ENCODE assay signal across 1 cellular context in genomic region chr1:27122652-27123051, GRCh38.
A peak's percentile ranks its signal among the peaks of the same experiment; 100 is the strongest.
TF ChIP-seq lines count a peak whose summit lies in the region.

No MANE protein-coding gene starts in this region.

TF ChIP-seq in K562, 482 proteins besides CTCF, POLR2A, EP300 and RAD21 (continued from another document and continues in another):
- TF ChIP-seq ARID3A (IDR thresholded peaks at IDR 0.05; ENCODE audit: borderline replicate concordance, low read depth, low read length) (peak; percentile 75), SMARCA4 (IDR thresholded peaks at IDR 0.05) (peak; percentile 87), ZNF76 (CRISPR knock-in tag; IDR thresholded peaks at IDR 0.05; ENCODE audit: borderline replicate concordance) (no peak), SRSF7 (optimal IDR thresholded peaks at IDR 0.05; ENCODE audit: low read depth, low read length) (no peak), KDM4B (IDR thresholded peaks at IDR 0.05; ENCODE audit: borderline replicate concordance in 2 of 2, low read depth in 1 of 2) (no peak), NFYB (IDR thresholded peaks at IDR 0.05; ENCODE audit: extremely low read depth, insufficient read length) (no peak), TAF1 (IDR thresholded peaks at IDR 0.05; ENCODE audit: control insufficient read depth, extremely low read depth, insufficient read depth, low read length, severe bottlenecking) (peak; percentile 24), ZNF212 (CRISPR knock-in tag; IDR thresholded peaks at IDR 0.05) (no peak), RREB1 (CRISPR knock-in tag; IDR thresholded peaks at IDR 0.05) (no peak), CBX3 (IDR thresholded peaks at IDR 0.05; ENCODE audit: borderline replicate concordance in 1 of 2, low read length in 2 of 2) (peak in 1 of 2 experiments; percentile 56; a peak in 1 of 3 replicates), NR0B1 (IDR thresholded peaks at IDR 0.05; ENCODE audit: partially characterized antibody) (no peak), SMARCC2 (IDR thresholded peaks at IDR 0.05; ENCODE audit: low read depth) (peak; percentile 66; the same call in 1 of the 2 replicates), HNRNPLL (IDR thresholded peaks at IDR 0.05; ENCODE audit: low read depth, low read length, poor library complexity, severe bottlenecking) (no peak), MBD2 (IDR thresholded peaks at IDR 0.05; ENCODE audit: borderline replicate concordance, low read depth) (no peak), HMGN3 (IDR thresholded peaks at IDR 0.05; ENCODE audit: borderline replicate concordance, extremely low read depth, insufficient read length, low read depth, low read length) (no peak), ID3 (CRISPR knock-in tag; IDR thresholded peaks at IDR 0.05) (no peak), ID3 (tag; IDR thresholded peaks at IDR 0.05) (no peak), ESRRA (IDR thresholded peaks at IDR 0.05; ENCODE audit: borderline replicate concordance, low read depth) (0 out of 2 replicates have a peak, but pooled peaks have one; percentile 17), RBBP5 (IDR thresholded peaks at IDR 0.05; ENCODE audit: borderline replicate concordance, insufficient read depth, low read length, poor library complexity, severe bottlenecking) (peak; percentile 34), CBFB (CRISPR knock-in tag; IDR thresholded peaks at IDR 0.05) (no peak), FOSL1 (tag; conservative IDR thresholded peaks at IDR 0.05) (peak; percentile 96), CREB3L1 (IDR thresholded peaks at IDR 0.05; ENCODE audit: borderline replicate concordance, low read depth) (no peak), XRCC4 (IDR thresholded peaks at IDR 0.05; ENCODE audit: extremely low read depth, insufficient read depth, insufficient read length) (no peak), TFAP4 (CRISPR knock-in tag; IDR thresholded peaks at IDR 0.05; ENCODE audit: borderline replicate concordance) (no peak), EZH2 (IDR thresholded peaks at IDR 0.05; ENCODE audit: borderline replicate concordance, low read depth, low read length) (no peak), E2F3 (CRISPR knock-in tag; IDR thresholded peaks at IDR 0.05) (no peak), ESRRB (CRISPR knock-in tag; IDR thresholded peaks at IDR 0.05; ENCODE audit: borderline replicate concordance) (no peak), SIN3B (IDR thresholded peaks at IDR 0.05; ENCODE audit: low read depth) (no peak), RERE (CRISPR knock-in tag; IDR thresholded peaks at IDR 0.05; ENCODE audit: borderline replicate concordance) (no peak), HDAC8 (tag; IDR thresholded peaks at IDR 0.05) (no peak), PKNOX1 (IDR thresholded peaks at IDR 0.05) (peak; percentile 26; the same call in 1 of the 2 replicates), GMEB1 (CRISPR knock-in tag; IDR thresholded peaks at IDR 0.05) (no peak), HDGF (IDR thresholded peaks at IDR 0.05) (0 out of 2 replicates have a peak, but pooled peaks have one; percentile 62), SIRT6 (IDR thresholded peaks at IDR 0.05; ENCODE audit: low read depth, low read length) (no peak), YBX1 (IDR thresholded peaks at IDR 0.05) (no peak), KDM1A (IDR thresholded peaks at IDR 0.05) (no peak), ATF3 (IDR thresholded peaks at IDR 0.05) (peak; percentile 96), ATF3 (CRISPR knock-in tag; conservative IDR thresholded peaks at IDR 0.05) (peak; percentile 77), HDAC1 (IDR thresholded peaks at IDR 0.05) (peak in 1 of 2 experiments; percentile 30; a peak in 1 of 4 replicates)
